Comparison of ENCODE assay signal across 22 cellular contexts in genomic region chr5:124555179-124555578, GRCh38.
"Had no signal": no experiment of that assay in that cellular context is flagged by ENCODE, and none has a peak within 500 bp of the region (broad histone marks: within the 10 kb centered on the region; RNA-seq: fewer than 3 reads in every experiment).

No MANE protein-coding gene starts in this region.

- H3K27me3 Mint-ChIP-seq: dendritic cell treated with granulocyte-macrophage colony-stimulating factor and Interleukin-4, amounts not matched to agents 40 ng/mL and 50 ng/mL, for 4 days; memory B cell; naive thymus-derived CD4-positive, alpha-beta T cell had no signal

- H3K36me3 Mint-ChIP-seq: activated naive CD8-positive, alpha-beta T cell treated with anti-CD3 and anti-CD28 coated beads for 36 hours; memory B cell; naive thymus-derived CD4-positive, alpha-beta T cell had no signal

- H3K27ac Mint-ChIP-seq: activated naive CD8-positive, alpha-beta T cell treated with anti-CD3 and anti-CD28 coated beads for 36 hours; dendritic cell treated with granulocyte-macrophage colony-stimulating factor and Interleukin-4, amounts not matched to agents 40 ng/mL and 50 ng/mL, for 4 days; memory B cell; naive thymus-derived CD4-positive, alpha-beta T cell; WTC11 had no signal

- H3K4me3 ChIP-seq: ovary, thyroid gland had no signal

- H3K4me1 Mint-ChIP-seq: activated naive CD8-positive, alpha-beta T cell treated with anti-CD3 and anti-CD28 coated beads for 36 hours; naive thymus-derived CD4-positive, alpha-beta T cell had no signal

- H3K9me3 Mint-ChIP-seq: activated naive CD8-positive, alpha-beta T cell treated with anti-CD3 and anti-CD28 coated beads for 36 hours; memory B cell had no signal

- H3K27me3 ChIP-seq: neutrophil, ovary, thyroid gland had no signal

- H3K4me3 Mint-ChIP-seq: activated naive CD8-positive, alpha-beta T cell treated with anti-CD3 and anti-CD28 coated beads for 36 hours; activated T-cell treated with anti-CD3 and anti-CD28 coated beads, Interleukin-2, amount 50 U/mL, for 4 hours; dendritic cell treated with granulocyte-macrophage colony-stimulating factor and Interleukin-4, amounts not matched to agents 40 ng/mL and 50 ng/mL, for 4 days; memory B cell; naive thymus-derived CD4-positive, alpha-beta T cell; WTC11 had no signal

- H3K36me3 ChIP-seq: neutrophil, ovary, thyroid gland had no signal

- DNase-seq: activated CD8-positive, alpha-beta memory T cell treated with anti-CD3 and anti-CD28 coated beads, Interleukin-2, amount 50 U/mL, for 48 hours; activated naive CD4-positive, alpha-beta T cell treated with Interleukin-2 at 50 U/mL for 16 hours; activated naive CD8-positive, alpha-beta T cell treated with anti-CD3 and anti-CD28 coated beads for 36 hours; activated T-cell treated with anti-CD3 and anti-CD28 coated beads, Interleukin-2, amount 50 U/mL, for 4 hours; amniotic stem cell; effector CD4-positive, alpha-beta T cell; head of caudate nucleus; hypothalamus; naive thymus-derived CD4-positive, alpha-beta T cell; ovary; right cardiac atrium; stimulated activated CD4-positive, alpha-beta T cell treated with anti-CD3 and anti-CD28 coated beads, Interleukin-4, amount 100 ng/mL, for 24 hours; stimulated activated naive CD8-positive, alpha-beta T cell treated with anti-CD3 and anti-CD28 coated beads, Interleukin-15, Interleukin-2, amounts not matched to agents 100 U/mL and 50 U/mL, for 24 hours; T-helper 9 cell; thyroid gland had no signal

- FAIRE-seq: bronchial epithelial cell, frontal cortex, islet of Langerhans had no signal

- H3K27ac ChIP-seq: neutrophil, ovary, thyroid gland had no signal

- H3K9me3 ChIP-seq: neutrophil, ovary, thyroid gland had no signal

- ATAC-seq: activated T-cell treated with anti-CD3 and anti-CD28 coated beads, Interleukin-2, amount 50 U/mL, for 4 hours; naive thymus-derived CD4-positive, alpha-beta T cell; right cardiac atrium; stimulated activated naive CD8-positive, alpha-beta T cell treated with anti-CD3 and anti-CD28 coated beads, Interleukin-15, Interleukin-2, amounts not matched to agents 100 U/mL and 50 U/mL, for 24 hours; WTC11 had no signal
